24 cellular contexts compared by ENCODE assay signal in the genomic region with DNA sequence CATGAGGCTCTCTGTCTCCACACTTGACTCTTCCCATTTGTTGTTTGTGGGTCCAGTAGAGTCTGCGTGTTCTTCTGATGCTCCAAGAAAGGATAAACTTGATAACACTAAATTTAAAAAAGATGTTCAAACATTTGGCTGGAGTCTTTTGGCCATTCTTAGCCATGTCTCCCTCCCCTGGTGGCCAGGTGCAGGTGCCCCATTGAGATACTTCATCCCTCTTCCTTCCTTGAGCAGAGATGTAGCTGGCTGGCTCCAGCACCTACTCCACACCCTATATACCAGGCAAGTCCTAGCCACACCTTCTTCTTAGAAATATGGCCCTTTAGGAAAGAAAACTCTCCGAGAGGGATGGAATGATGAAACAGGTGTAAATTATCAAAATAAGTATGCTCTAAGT.
DNase-seq lines count a peak whose midpoint lies in the region; ATAC-seq, FAIRE-seq and TF ChIP-seq lines count a peak whose summit lies in the region.
"Had no signal": no experiment of that assay in that cellular context is flagged by ENCODE, and none has a peak within 500 bp of the region (broad histone marks: within the 10 kb centered on the region; RNA-seq: fewer than 3 reads in every experiment).

No MANE protein-coding gene starts in this region.

- H3K36me3 Mint-ChIP-seq in glutamatergic neuron (ENCODE audit: unreplicated experiment), result no peaks in the 10 kb centered on the region

- no peak for DNase-seq in GM12864 (ENCODE audit: low read depth)
- DNase-seq in HT-29 (ENCODE audit: low spot score), result peak; percentile 17
- peak in 1 of 4 experiments; percentile 24 for DNase-seq in K562 (ENCODE audit: extremely low read depth in 1 of 4, low spot score in 3 of 4)
- DNase-seq in glutamatergic neuron, result no peak
- DNase-seq in CD1c-positive myeloid dendritic cell (ENCODE audit: extremely low spot score), result no peak
- DNase-seq in iPS-NIHi11 (ENCODE audit: low spot score), result no peak
- no peak for DNase-seq in RCC 7860 (ENCODE audit: low spot score)
- DNase-seq: activated B cell treated with CpG ODN at 0.5 μM for 24 hours; activated CD4-positive, alpha-beta memory T cell treated with anti-CD3 and anti-CD28 coated beads for 36 hours; Calu3; mesenchymal stem cell; NCI-H1417 treated with DMSO at 0.1 percent for 48 hours; NCI-H2171; NCI-H526; occipital lobe; Peyer's patch; right cardiac atrium; stimulated activated CD8-positive, alpha-beta memory T cell treated with anti-CD3 and anti-CD28 coated beads, Interleukin-4, amount 100 ng/mL, for 48 hours; T-helper 2 cell; upper lobe of right lung had no signal

- FAIRE-seq in K562 (lab: Jason Lieb, UNC) (no peak), RCC 7860 (lab: Jason Lieb, UNC) (no peak)
- FAIRE-seq: GM12878 had no signal

- H3K4me3 ChIP-seq in GM12864 (ENCODE audit: low read depth, low read length), result no peak overlapping the region
- H3K4me3 ChIP-seq in K562, result no peak overlapping the region
- H3K4me3 ChIP-seq: GM12878, Peyer's patch, upper lobe of right lung had no signal

- CTCF ChIA-PET in K562 (lab: Yijun Ruan, JAX; ENCODE audit: low intra/inter-chr PET ratio), result no interaction called here

- peaks cover 0 to 10% of the 10 kb centered on the region in 2 experiments; a peak in 3 of 5 replicates for H3K4me1 ChIP-seq in K562 (replicated peaks in 1 of 2; ENCODE audit: control insufficient read depth in 2 of 2, insufficient read depth in 2 of 2, low read length in 2 of 2)
- H3K4me1 ChIP-seq: upper lobe of right lung had no signal

- H3K27me3 Mint-ChIP-seq in glutamatergic neuron (ENCODE audit: unreplicated experiment), result peaks cover 14% of the 10 kb centered on the region
- H3K27me3 Mint-ChIP-seq: activated B cell treated with CpG ODN at 0.5 μM for 24 hours; activated CD4-positive, alpha-beta memory T cell treated with anti-CD3 and anti-CD28 coated beads for 36 hours; B cell had no signal

- no peak overlapping the region for H2AFZ ChIP-seq in K562 (ENCODE audit: low read depth, low read length)

- ATAC-seq in K562, result peak; percentile 59; the same call in 2 of the 3 replicates
- no peak for ATAC-seq in GM21717 (IDR thresholded peaks at IDR 0.05; ENCODE audit: unreplicated experiment)
- ATAC-seq: esophagus mucosa, GM12878, right cardiac atrium, upper lobe of right lung had no signal

- POLR2A ChIA-PET in K562 (lab: Yijun Ruan, JAX), result interaction anchor here (0.6 to 1.1 kb wide), 2 partner anchors 10 to 1426 kb away, joined by 3 read pairs; no protein-coding TSS in a partner anchor

- no peak for TF ChIP-seq POLR2A in K562 (conservative IDR thresholded peaks at IDR 0.05)

- peaks cover 52% of the 10 kb centered on the region for H3K79me2 ChIP-seq in K562 (ENCODE audit: control insufficient read depth, insufficient read depth, low read length)

- peaks cover 67% of the 10 kb centered on the region for H3K4me1 Mint-ChIP-seq in glutamatergic neuron (ENCODE audit: low read depth, unreplicated experiment)

- no peaks in the 10 kb centered on the region for H3K27me3 ChIP-seq in K562 (ENCODE audit: control insufficient read depth in 2 of 2, insufficient read depth in 2 of 2, low read length in 2 of 2)
- H3K27me3 ChIP-seq: Peyer's patch, upper lobe of right lung had no signal

- peak overlapping the region; percentile 26 for H3K27ac Mint-ChIP-seq in glutamatergic neuron (ENCODE audit: unreplicated experiment)
- H3K27ac Mint-ChIP-seq: activated B cell treated with CpG ODN at 0.5 μM for 24 hours; activated CD4-positive, alpha-beta memory T cell treated with anti-CD3 and anti-CD28 coated beads for 36 hours; B cell had no signal

- H3K9ac ChIP-seq in K562 (ENCODE audit: insufficient read depth in 1 of 2, low read depth in 2 of 2, low read length in 2 of 2), result no peak overlapping the region

- intact Hi-C loops in K562 (cut with micrococcal nuclease), result no loop called here

- no peaks in the 10 kb centered on the region for H3K9me1 ChIP-seq in K562 (ENCODE audit: control insufficient read depth, insufficient read depth, low read length)

- H3K9me3 Mint-ChIP-seq in glutamatergic neuron (ENCODE audit: unreplicated experiment), result peaks cover 18% of the 10 kb centered on the region
- H3K9me3 Mint-ChIP-seq: activated B cell treated with CpG ODN at 0.5 μM for 24 hours; activated CD4-positive, alpha-beta memory T cell treated with anti-CD3 and anti-CD28 coated beads for 36 hours had no signal

- in situ Hi-C loops in K562 (cut with MboI), result loop anchor here (10.0 kb wide), 1 partner anchor 267 kb away; no protein-coding TSS in a partner anchor

- H3K36me3 ChIP-seq in K562 (ENCODE audit: control insufficient read depth, insufficient read depth, low read length), result peaks cover 12% of the 10 kb centered on the region; the same call in 2 of the 3 replicates
- H3K36me3 ChIP-seq: Peyer's patch had no signal

- no peak for TF ChIP-seq EP300 in K562 (IDR thresholded peaks at IDR 0.05; ENCODE audit: low read length)

- no peaks in the 10 kb centered on the region for H3K9me3 ChIP-seq in K562 (replicated peaks; ENCODE audit: control insufficient read depth, insufficient read depth, low read depth, low read length)
- H3K9me3 ChIP-seq: Peyer's patch, upper lobe of right lung had no signal

- no peak overlapping the region for H3K4me2 ChIP-seq in K562 (ENCODE audit: insufficient read depth, low read length)

- BruUV-seq in K562 (replicated peaks; lab: Mats Ljungman, UMichigan), result no TSS peak

- no peak for TF ChIP-seq RAD21 in K562 (CRISPR knock-in tag; conservative IDR thresholded peaks at IDR 0.05 in 1 of 2, IDR thresholded peaks at IDR 0.05 in 1 of 2)

- TF ChIP-seq CTCF in GM12864 (IDR thresholded peaks at IDR 0.05; ENCODE audit: low read depth, low read length, missing control alignments) (peak; percentile 30), K562 (IDR thresholded peaks at IDR 0.05 in 2 of 3, conservative IDR thresholded peaks at IDR 0.05 in 1 of 3; ENCODE audit: insufficient read depth in 2 of 3, low read depth in 1 of 3, low read length in 3 of 3) (peak in 1 of 3 experiments; percentile 33; a peak in 1 of 6 replicates), glutamatergic neuron (IDR thresholded peaks at IDR 0.05; ENCODE audit: partially characterized antibody, unreplicated experiment) (no peak)

- H3K4me3 Mint-ChIP-seq in glutamatergic neuron (ENCODE audit: unreplicated experiment), result no peak overlapping the region
- H3K4me3 Mint-ChIP-seq: activated B cell treated with CpG ODN at 0.5 μM for 24 hours; activated CD4-positive, alpha-beta memory T cell treated with anti-CD3 and anti-CD28 coated beads for 36 hours; B cell had no signal

- H4K20me1 ChIP-seq in K562 (replicated peaks; ENCODE audit: control insufficient read depth, insufficient read depth, low read length), result peaks cover 5% of the 10 kb centered on the region

- H3K27ac ChIP-seq in K562 (ENCODE audit: extremely low read depth, low read depth, low read length), result no peak overlapping the region
- H3K27ac ChIP-seq: Peyer's patch, upper lobe of right lung had no signal

- 86% methylated on average over 2 of the region's 2 CpGs for WGBS in K562 (ENCODE audit: insufficient coverage, low coverage, missing lambda C conversion rate)

TF ChIP-seq in K562, 482 proteins besides CTCF, POLR2A, EP300 and RAD21:
- TF ChIP-seq, protein P1, sequence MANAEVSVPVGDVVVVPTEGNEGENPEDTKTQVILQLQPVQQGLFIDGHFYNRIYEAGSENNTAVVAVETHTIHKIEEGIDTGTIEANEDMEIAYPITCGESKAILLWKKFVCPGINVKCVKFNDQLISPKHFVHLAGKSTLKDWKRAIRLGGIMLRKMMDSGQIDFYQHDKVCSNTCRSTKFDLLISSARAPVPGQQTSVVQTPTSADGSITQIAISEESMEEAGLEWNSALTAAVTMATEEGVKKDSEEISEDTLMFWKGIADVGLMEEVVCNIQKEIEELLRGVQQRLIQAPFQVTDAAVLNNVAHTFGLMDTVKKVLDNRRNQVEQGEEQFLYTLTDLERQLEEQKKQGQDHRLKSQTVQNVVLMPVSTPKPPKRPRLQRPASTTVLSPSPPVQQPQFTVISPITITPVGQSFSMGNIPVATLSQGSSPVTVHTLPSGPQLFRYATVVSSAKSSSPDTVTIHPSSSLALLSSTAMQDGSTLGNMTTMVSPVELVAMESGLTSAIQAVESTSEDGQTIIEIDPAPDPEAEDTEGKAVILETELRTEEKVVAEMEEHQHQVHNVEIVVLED (CRISPR knock-in tag; IDR thresholded peaks at IDR 0.05), result no peak
- TF ChIP-seq FOXA3 (CRISPR knock-in tag; conservative IDR thresholded peaks at IDR 0.05 in 1 of 2, IDR thresholded peaks at IDR 0.05 in 1 of 2), result no peak
- no peak for TF ChIP-seq BMI1 (IDR thresholded peaks at IDR 0.05; ENCODE audit: low read length)
- TF ChIP-seq GATAD2A (IDR thresholded peaks at IDR 0.05), result no peak
- no peak for TF ChIP-seq ZNF699 (CRISPR knock-in tag; IDR thresholded peaks at IDR 0.05; ENCODE audit: insufficient replicate concordance)
- TF ChIP-seq ZNF695 (CRISPR knock-in tag; IDR thresholded peaks at IDR 0.05), result no peak
- no peak for TF ChIP-seq HNRNPUL1 (IDR thresholded peaks at IDR 0.05; ENCODE audit: low read length)
- TF ChIP-seq KLF1 (tag; IDR thresholded peaks at IDR 0.05), result no peak
- no peak for TF ChIP-seq SRF (CRISPR knock-in tag; IDR thresholded peaks at IDR 0.05)
- no peak for TF ChIP-seq ETV5 (CRISPR knock-in tag; IDR thresholded peaks at IDR 0.05; ENCODE audit: low read depth)
- TF ChIP-seq PRMT5 (CRISPR knock-in tag; IDR thresholded peaks at IDR 0.05), result no peak
- no peak for TF ChIP-seq ADNP (tag; IDR thresholded peaks at IDR 0.05)
- no peak for TF ChIP-seq ZC3H11A (IDR thresholded peaks at IDR 0.05; ENCODE audit: low read depth, low read length)
- TF ChIP-seq TSC22D4 (tag; IDR thresholded peaks at IDR 0.05), result no peak
- no peak for TF ChIP-seq BCOR (IDR thresholded peaks at IDR 0.05)
- TF ChIP-seq CBX1 (IDR thresholded peaks at IDR 0.05; ENCODE audit: low read depth), result no peak
- no peak for TF ChIP-seq BHLHE40 (IDR thresholded peaks at IDR 0.05; ENCODE audit: low read length)
- no peak for TF ChIP-seq SMARCE1 (IDR thresholded peaks at IDR 0.05)
TF ChIP-seq in K562: peak in this region for 0.
